ENCODE assay signal across 1 cellular context in the genomic region with DNA sequence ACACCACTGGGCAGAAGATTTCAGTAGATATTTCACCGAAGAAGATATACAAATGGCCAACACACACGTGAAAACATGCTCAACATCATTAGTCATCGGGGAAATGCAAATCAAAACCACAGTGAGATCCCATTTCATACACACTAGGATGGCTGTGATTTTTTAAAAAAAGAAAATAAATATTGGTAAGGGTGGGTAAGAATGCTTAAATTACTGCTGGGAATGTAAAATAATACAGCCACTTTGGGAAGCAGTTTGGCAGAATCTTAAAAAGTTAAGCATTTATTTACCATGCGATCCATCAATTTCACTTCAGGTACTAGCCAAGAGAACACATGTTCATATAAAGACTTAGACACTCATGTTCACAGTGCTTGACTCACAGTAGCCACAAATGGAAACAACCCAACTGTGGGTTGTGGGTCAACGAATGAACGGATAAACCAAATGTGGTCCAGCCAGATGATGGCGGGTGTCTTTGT.
TF ChIP-seq lines count a peak whose summit lies in the region.

No MANE protein-coding gene starts in this region.

TF ChIP-seq in GM12878, 131 proteins besides CTCF, POLR2A, EP300 and RAD21 (continues in another document):
- TF ChIP-seq, protein P1, sequence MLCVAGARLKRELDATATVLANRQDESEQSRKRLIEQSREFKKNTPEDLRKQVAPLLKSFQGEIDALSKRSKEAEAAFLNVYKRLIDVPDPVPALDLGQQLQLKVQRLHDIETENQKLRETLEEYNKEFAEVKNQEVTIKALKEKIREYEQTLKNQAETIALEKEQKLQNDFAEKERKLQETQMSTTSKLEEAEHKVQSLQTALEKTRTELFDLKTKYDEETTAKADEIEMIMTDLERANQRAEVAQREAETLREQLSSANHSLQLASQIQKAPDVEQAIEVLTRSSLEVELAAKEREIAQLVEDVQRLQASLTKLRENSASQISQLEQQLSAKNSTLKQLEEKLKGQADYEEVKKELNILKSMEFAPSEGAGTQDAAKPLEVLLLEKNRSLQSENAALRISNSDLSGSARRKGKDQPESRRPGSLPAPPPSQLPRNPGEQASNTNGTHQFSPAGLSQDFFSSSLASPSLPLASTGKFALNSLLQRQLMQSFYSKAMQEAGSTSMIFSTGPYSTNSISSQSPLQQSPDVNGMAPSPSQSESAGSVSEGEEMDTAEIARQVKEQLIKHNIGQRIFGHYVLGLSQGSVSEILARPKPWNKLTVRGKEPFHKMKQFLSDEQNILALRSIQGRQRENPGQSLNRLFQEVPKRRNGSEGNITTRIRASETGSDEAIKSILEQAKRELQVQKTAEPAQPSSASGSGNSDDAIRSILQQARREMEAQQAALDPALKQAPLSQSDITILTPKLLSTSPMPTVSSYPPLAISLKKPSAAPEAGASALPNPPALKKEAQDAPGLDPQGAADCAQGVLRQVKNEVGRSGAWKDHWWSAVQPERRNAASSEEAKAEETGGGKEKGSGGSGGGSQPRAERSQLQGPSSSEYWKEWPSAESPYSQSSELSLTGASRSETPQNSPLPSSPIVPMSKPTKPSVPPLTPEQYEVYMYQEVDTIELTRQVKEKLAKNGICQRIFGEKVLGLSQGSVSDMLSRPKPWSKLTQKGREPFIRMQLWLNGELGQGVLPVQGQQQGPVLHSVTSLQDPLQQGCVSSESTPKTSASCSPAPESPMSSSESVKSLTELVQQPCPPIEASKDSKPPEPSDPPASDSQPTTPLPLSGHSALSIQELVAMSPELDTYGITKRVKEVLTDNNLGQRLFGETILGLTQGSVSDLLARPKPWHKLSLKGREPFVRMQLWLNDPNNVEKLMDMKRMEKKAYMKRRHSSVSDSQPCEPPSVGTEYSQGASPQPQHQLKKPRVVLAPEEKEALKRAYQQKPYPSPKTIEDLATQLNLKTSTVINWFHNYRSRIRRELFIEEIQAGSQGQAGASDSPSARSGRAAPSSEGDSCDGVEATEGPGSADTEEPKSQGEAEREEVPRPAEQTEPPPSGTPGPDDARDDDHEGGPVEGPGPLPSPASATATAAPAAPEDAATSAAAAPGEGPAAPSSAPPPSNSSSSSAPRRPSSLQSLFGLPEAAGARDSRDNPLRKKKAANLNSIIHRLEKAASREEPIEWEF (IDR thresholded peaks at IDR 0.05; ENCODE audit: insufficient replicate concordance, low read depth, low read length) = no peak
- TF ChIP-seq FOXK2 (IDR thresholded peaks at IDR 0.05) (no peak), CHD4 (IDR thresholded peaks at IDR 0.05) (no peak), BMI1 (IDR thresholded peaks at IDR 0.05; ENCODE audit: borderline replicate concordance) (no peak), RUNX3 (IDR thresholded peaks at IDR 0.05; ENCODE audit: low read length) (peak; percentile 87), GATAD2B (conservative IDR thresholded peaks at IDR 0.05; ENCODE audit: low read depth) (no peak), RELA (IDR thresholded peaks at IDR 0.05; ENCODE audit: borderline replicate concordance, partially characterized antibody) (no peak), SREBF1 (IDR thresholded peaks at IDR 0.05; ENCODE audit: low read length) (no peak), HCFC1 (IDR thresholded peaks at IDR 0.05; ENCODE audit: low read length) (no peak), CHD1 (IDR thresholded peaks at IDR 0.05; ENCODE audit: low read depth, low read length) (no peak), MYB (IDR thresholded peaks at IDR 0.05; ENCODE audit: borderline replicate concordance, low read depth, low read length) (no peak), ESRRA (IDR thresholded peaks at IDR 0.05; ENCODE audit: low read length) (no peak), SMARCA5 (IDR thresholded peaks at IDR 0.05) (no peak), POLR2AphosphoS5 (IDR thresholded peaks at IDR 0.05; ENCODE audit: low read length) (no peak), YBX1 (IDR thresholded peaks at IDR 0.05) (no peak), ZNF217 (IDR thresholded peaks at IDR 0.05) (no peak), PML (IDR thresholded peaks at IDR 0.05; ENCODE audit: low read length) (no peak), EED (IDR thresholded peaks at IDR 0.05; ENCODE audit: low read depth) (peak; percentile 64; the same call in 1 of the 2 replicates), RAD51 (IDR thresholded peaks at IDR 0.05) (no peak), STAT3 (IDR thresholded peaks at IDR 0.05; ENCODE audit: low read depth, low read length) (no peak), YY1 (IDR thresholded peaks at IDR 0.05; ENCODE audit: low read depth, low read length) (no peak), JUND (IDR thresholded peaks at IDR 0.05; ENCODE audit: low read depth, low read length) (no peak), TCF3 (IDR thresholded peaks at IDR 0.05; ENCODE audit: borderline replicate concordance, insufficient read depth, low read depth, low read length) (no peak), RCOR1 (conservative IDR thresholded peaks at IDR 0.05; ENCODE audit: low read depth, low read length) (no peak), NR2F1 (conservative IDR thresholded peaks at IDR 0.05) (no peak), EGR1 (IDR thresholded peaks at IDR 0.05; ENCODE audit: borderline replicate concordance in 1 of 2, low read depth in 2 of 2, low read length in 2 of 2) (no peak), GABPA (IDR thresholded peaks at IDR 0.05; ENCODE audit: low read depth) (no peak)
- TF ChIP-seq, protein P2, sequence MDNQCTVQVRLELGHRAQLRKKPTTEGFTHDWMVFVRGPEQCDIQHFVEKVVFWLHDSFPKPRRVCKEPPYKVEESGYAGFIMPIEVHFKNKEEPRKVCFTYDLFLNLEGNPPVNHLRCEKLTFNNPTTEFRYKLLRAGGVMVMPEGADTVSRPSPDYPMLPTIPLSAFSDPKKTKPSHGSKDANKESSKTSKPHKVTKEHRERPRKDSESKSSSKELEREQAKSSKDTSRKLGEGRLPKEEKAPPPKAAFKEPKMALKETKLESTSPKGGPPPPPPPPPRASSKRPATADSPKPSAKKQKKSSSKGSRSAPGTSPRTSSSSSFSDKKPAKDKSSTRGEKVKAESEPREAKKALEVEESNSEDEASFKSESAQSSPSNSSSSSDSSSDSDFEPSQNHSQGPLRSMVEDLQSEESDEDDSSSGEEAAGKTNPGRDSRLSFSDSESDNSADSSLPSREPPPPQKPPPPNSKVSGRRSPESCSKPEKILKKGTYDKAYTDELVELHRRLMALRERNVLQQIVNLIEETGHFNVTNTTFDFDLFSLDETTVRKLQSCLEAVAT (IDR thresholded peaks at IDR 0.05) = no peak
- TF ChIP-seq, protein P3, sequence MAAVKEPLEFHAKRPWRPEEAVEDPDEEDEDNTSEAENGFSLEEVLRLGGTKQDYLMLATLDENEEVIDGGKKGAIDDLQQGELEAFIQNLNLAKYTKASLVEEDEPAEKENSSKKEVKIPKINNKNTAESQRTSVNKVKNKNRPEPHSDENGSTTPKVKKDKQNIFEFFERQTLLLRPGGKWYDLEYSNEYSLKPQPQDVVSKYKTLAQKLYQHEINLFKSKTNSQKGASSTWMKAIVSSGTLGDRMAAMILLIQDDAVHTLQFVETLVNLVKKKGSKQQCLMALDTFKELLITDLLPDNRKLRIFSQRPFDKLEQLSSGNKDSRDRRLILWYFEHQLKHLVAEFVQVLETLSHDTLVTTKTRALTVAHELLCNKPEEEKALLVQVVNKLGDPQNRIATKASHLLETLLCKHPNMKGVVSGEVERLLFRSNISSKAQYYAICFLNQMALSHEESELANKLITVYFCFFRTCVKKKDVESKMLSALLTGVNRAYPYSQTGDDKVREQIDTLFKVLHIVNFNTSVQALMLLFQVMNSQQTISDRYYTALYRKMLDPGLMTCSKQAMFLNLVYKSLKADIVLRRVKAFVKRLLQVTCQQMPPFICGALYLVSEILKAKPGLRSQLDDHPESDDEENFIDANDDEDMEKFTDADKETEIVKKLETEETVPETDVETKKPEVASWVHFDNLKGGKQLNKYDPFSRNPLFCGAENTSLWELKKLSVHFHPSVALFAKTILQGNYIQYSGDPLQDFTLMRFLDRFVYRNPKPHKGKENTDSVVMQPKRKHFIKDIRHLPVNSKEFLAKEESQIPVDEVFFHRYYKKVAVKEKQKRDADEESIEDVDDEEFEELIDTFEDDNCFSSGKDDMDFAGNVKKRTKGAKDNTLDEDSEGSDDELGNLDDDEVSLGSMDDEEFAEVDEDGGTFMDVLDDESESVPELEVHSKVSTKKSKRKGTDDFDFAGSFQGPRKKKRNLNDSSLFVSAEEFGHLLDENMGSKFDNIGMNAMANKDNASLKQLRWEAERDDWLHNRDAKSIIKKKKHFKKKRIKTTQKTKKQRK (IDR thresholded peaks at IDR 0.05; ENCODE audit: low read depth, low read length) = no peak
- TF ChIP-seq, protein P4, sequence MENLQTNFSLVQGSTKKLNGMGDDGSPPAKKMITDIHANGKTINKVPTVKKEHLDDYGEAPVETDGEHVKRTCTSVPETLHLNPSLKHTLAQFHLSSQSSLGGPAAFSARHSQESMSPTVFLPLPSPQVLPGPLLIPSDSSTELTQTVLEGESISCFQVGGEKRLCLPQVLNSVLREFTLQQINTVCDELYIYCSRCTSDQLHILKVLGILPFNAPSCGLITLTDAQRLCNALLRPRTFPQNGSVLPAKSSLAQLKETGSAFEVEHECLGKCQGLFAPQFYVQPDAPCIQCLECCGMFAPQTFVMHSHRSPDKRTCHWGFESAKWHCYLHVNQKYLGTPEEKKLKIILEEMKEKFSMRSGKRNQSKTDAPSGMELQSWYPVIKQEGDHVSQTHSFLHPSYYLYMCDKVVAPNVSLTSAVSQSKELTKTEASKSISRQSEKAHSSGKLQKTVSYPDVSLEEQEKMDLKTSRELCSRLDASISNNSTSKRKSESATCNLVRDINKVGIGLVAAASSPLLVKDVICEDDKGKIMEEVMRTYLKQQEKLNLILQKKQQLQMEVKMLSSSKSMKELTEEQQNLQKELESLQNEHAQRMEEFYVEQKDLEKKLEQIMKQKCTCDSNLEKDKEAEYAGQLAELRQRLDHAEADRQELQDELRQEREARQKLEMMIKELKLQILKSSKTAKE (IDR thresholded peaks at IDR 0.05; ENCODE audit: low read depth, poor library complexity, severe bottlenecking) = peak; percentile 45
- TF ChIP-seq, protein P5, sequence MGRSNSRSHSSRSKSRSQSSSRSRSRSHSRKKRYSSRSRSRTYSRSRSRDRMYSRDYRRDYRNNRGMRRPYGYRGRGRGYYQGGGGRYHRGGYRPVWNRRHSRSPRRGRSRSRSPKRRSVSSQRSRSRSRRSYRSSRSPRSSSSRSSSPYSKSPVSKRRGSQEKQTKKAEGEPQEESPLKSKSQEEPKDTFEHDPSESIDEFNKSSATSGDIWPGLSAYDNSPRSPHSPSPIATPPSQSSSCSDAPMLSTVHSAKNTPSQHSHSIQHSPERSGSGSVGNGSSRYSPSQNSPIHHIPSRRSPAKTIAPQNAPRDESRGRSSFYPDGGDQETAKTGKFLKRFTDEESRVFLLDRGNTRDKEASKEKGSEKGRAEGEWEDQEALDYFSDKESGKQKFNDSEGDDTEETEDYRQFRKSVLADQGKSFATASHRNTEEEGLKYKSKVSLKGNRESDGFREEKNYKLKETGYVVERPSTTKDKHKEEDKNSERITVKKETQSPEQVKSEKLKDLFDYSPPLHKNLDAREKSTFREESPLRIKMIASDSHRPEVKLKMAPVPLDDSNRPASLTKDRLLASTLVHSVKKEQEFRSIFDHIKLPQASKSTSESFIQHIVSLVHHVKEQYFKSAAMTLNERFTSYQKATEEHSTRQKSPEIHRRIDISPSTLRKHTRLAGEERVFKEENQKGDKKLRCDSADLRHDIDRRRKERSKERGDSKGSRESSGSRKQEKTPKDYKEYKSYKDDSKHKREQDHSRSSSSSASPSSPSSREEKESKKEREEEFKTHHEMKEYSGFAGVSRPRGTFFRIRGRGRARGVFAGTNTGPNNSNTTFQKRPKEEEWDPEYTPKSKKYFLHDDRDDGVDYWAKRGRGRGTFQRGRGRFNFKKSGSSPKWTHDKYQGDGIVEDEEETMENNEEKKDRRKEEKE (IDR thresholded peaks at IDR 0.05) = no peak
- TF ChIP-seq, protein P6, sequence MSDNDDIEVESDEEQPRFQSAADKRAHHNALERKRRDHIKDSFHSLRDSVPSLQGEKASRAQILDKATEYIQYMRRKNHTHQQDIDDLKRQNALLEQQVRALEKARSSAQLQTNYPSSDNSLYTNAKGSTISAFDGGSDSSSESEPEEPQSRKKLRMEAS (IDR thresholded peaks at IDR 0.05; ENCODE audit: low read depth, low read length) = no peak
- TF ChIP-seq, protein P7, sequence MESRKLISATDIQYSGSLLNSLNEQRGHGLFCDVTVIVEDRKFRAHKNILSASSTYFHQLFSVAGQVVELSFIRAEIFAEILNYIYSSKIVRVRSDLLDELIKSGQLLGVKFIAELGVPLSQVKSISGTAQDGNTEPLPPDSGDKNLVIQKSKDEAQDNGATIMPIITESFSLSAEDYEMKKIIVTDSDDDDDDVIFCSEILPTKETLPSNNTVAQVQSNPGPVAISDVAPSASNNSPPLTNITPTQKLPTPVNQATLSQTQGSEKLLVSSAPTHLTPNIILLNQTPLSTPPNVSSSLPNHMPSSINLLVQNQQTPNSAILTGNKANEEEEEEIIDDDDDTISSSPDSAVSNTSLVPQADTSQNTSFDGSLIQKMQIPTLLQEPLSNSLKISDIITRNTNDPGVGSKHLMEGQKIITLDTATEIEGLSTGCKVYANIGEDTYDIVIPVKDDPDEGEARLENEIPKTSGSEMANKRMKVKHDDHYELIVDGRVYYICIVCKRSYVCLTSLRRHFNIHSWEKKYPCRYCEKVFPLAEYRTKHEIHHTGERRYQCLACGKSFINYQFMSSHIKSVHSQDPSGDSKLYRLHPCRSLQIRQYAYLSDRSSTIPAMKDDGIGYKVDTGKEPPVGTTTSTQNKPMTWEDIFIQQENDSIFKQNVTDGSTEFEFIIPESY (IDR thresholded peaks at IDR 0.05) = no peak
- TF ChIP-seq, protein P8, sequence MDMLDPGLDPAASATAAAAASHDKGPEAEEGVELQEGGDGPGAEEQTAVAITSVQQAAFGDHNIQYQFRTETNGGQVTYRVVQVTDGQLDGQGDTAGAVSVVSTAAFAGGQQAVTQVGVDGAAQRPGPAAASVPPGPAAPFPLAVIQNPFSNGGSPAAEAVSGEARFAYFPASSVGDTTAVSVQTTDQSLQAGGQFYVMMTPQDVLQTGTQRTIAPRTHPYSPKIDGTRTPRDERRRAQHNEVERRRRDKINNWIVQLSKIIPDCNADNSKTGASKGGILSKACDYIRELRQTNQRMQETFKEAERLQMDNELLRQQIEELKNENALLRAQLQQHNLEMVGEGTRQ (IDR thresholded peaks at IDR 0.05; ENCODE audit: borderline replicate concordance, low read depth, low read length) = no peak
- TF ChIP-seq, protein P9, sequence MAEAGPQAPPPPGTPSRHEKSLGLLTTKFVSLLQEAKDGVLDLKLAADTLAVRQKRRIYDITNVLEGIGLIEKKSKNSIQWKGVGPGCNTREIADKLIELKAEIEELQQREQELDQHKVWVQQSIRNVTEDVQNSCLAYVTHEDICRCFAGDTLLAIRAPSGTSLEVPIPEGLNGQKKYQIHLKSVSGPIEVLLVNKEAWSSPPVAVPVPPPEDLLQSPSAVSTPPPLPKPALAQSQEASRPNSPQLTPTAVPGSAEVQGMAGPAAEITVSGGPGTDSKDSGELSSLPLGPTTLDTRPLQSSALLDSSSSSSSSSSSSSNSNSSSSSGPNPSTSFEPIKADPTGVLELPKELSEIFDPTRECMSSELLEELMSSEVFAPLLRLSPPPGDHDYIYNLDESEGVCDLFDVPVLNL (IDR thresholded peaks at IDR 0.05; ENCODE audit: low read depth, low read length) = no peak
- TF ChIP-seq, protein P10, sequence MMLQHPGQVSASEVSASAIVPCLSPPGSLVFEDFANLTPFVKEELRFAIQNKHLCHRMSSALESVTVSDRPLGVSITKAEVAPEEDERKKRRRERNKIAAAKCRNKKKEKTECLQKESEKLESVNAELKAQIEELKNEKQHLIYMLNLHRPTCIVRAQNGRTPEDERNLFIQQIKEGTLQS (IDR thresholded peaks at IDR 0.05; ENCODE audit: borderline replicate concordance, extremely low read depth, low read depth, low read length) = no peak
